Comparison of ENCODE assay signal across 13 cellular contexts in genomic region chr22:23236440-23237139, GRCh38. TPM values are rescaled to one million over a fixed set of nuclear protein-coding genes. Genes with fewer than 3 reads are reported as not detected.
DNase-seq lines count a peak whose midpoint lies in the region; ATAC-seq and TF ChIP-seq lines count a peak whose summit lies in the region.
"Had no signal": no experiment of that assay in that cellular context is flagged by ENCODE, and none has a peak within 500 bp of the region (broad histone marks: within the 10 kb centered on the region; RNA-seq: fewer than 3 reads in every experiment).

No MANE protein-coding gene starts in this region.

- H3K4me3 Mint-ChIP-seq in activated T-cell treated with anti-CD3 and anti-CD28 coated beads, Interleukin-2, amount 50 U/mL, for 24 hours = no peak overlapping the region
- H3K4me3 Mint-ChIP-seq in activated T-cell treated with anti-CD3 and anti-CD28 coated beads, Interleukin-2, amount 50 U/mL, for 72 hours = no peak overlapping the region

- in situ Hi-C loops in mammary epithelial cell (cut with MboI; ENCODE audit: low sequenced_read_pairs in 2 of 2) = loop anchor here in 1 of 2 donors (10.0 kb wide), 1 partner anchor 52 kb away; the partner anchor contains the start of gene BCR

- H3K27ac Mint-ChIP-seq in activated T-cell treated with anti-CD3 and anti-CD28 coated beads, Interleukin-2, amount 50 U/mL, for 24 hours = peak overlapping the region; percentile 89
- H3K27ac Mint-ChIP-seq in activated T-cell treated with anti-CD3 and anti-CD28 coated beads, Interleukin-2, amount 50 U/mL, for 72 hours = no peak overlapping the region

- 89% methylated on average over 11 of the region's 14 CpGs for WGBS in mammary epithelial cell (ENCODE audit: low coverage, missing lambda C conversion rate)

- peak overlapping the region in 4 of 5 donors; percentile 2 to 44 (median 18) for H3K9ac ChIP-seq in subcutaneous abdominal adipose tissue (ENCODE audit: low read length in 5 of 5)
- no peak overlapping the region for H3K9ac ChIP-seq in mammary epithelial cell (ENCODE audit: insufficient read depth, low read length)

- H3K9me3 ChIP-seq in subcutaneous abdominal adipose tissue (ENCODE audit: control insufficient read depth in 5 of 5, low read length in 5 of 5) (peaks cover 0 to 3% (median 0%) of the 10 kb centered on the region in 5 donors), mammary epithelial cell (replicated peaks; ENCODE audit: insufficient read depth, low read length) (no peaks in the 10 kb centered on the region)

- TF ChIP-seq CTCF in mammary epithelial cell (conservative IDR thresholded peaks at IDR 0.05 in 1 of 2, IDR thresholded peaks at IDR 0.05 in 1 of 2; ENCODE audit: extremely low read depth in 1 of 2, insufficient read depth in 1 of 2, low read depth in 1 of 2, low read length in 2 of 2) = no peak

- no peak for ATAC-seq in activated T-cell treated with anti-CD3 and anti-CD28 coated beads, Interleukin-2, amount 50 U/mL, for 72 hours (replicated peaks in 1 of 2)
- ATAC-seq in left cardiac atrium (peak; percentile 3 to 14), HG02938 (IDR thresholded peaks at IDR 0.05; ENCODE audit: unreplicated experiment) (no peak)

- peaks cover 89% of the 10 kb centered on the region for H3K4me1 Mint-ChIP-seq in activated T-cell treated with anti-CD3 and anti-CD28 coated beads, Interleukin-2, amount 50 U/mL, for 24 hours (ENCODE audit: low read depth)
- peaks cover 79% of the 10 kb centered on the region for H3K4me1 Mint-ChIP-seq in activated T-cell treated with anti-CD3 and anti-CD28 coated beads, Interleukin-2, amount 50 U/mL, for 72 hours (ENCODE audit: low read depth)

- CTCF ChIA-PET in mammary epithelial cell (lab: Charles Lee; ENCODE audit: low non-redundant PET) = no interaction called here

- no peaks in the 10 kb centered on the region for H3K9me3 Mint-ChIP-seq in activated T-cell treated with anti-CD3 and anti-CD28 coated beads, Interleukin-2, amount 50 U/mL, for 24 hours
- H3K9me3 Mint-ChIP-seq in activated T-cell treated with anti-CD3 and anti-CD28 coated beads, Interleukin-2, amount 50 U/mL, for 72 hours = no peaks in the 10 kb centered on the region

- no peak for DNase-seq in activated T-cell treated with anti-CD3 and anti-CD28 coated beads, Interleukin-2, amount 50 U/mL, for 24 hours
- DNase-seq in activated T-cell treated with anti-CD3 and anti-CD28 coated beads, Interleukin-2, amount 50 U/mL, for 72 hours = no peak
- DNase-seq in left cardiac atrium (no peak), epidermal melanocyte (ENCODE audit: insufficient read length, low spot score) (no peak), mammary epithelial cell (no peak)
- DNase-seq: activated CD4-positive, alpha-beta T cell treated with anti-CD3 and anti-CD28 coated beads, Interleukin-2, amount 50 U/mL, for 4 hours; activated effector memory CD4-positive, alpha-beta T cell treated with anti-CD3 and anti-CD28 coated beads, Interleukin-2, amount 50 U/mL, for 16 hours; DND-41; KBM-7; NCI-H1436 treated with DMSO at 0.1 percent for 48 hours had no signal

- dilution Hi-C loops in mammary epithelial cell (cut with HindIII; ENCODE audit: low sequenced_read_pairs) = no loop called here

- intact Hi-C loops in left cardiac atrium (cut with DNase I) = loop anchor here (1.0 to 10.0 kb wide), 2 partner anchors 31 to 62 kb away; no protein-coding TSS in a partner anchor
- intact Hi-C loops in mammary epithelial cell (cut with micrococcal nuclease) = no loop called here

- peaks cover 94% of the 10 kb centered on the region for H3K79me2 ChIP-seq in mammary epithelial cell (ENCODE audit: insufficient read depth, low read length)

- H3K27ac ChIP-seq in angular gyrus (ENCODE audit: low read depth, low read length) (peak overlapping the region; percentile 19), subcutaneous abdominal adipose tissue (ENCODE audit: low read depth, low read length) (peak overlapping the region; percentile 42), mammary epithelial cell (ENCODE audit: insufficient read depth, low read depth, low read length) (no peak overlapping the region)

- H3K4me2 ChIP-seq in mammary epithelial cell (ENCODE audit: insufficient read depth, low read depth, low read length) = no peak overlapping the region

- H4K20me1 ChIP-seq in mammary epithelial cell (ENCODE audit: insufficient read depth, low read length) = no peaks in the 10 kb centered on the region

- H3K27me3 Mint-ChIP-seq in activated T-cell treated with anti-CD3 and anti-CD28 coated beads, Interleukin-2, amount 50 U/mL, for 24 hours = no peaks in the 10 kb centered on the region
- H3K27me3 Mint-ChIP-seq in activated T-cell treated with anti-CD3 and anti-CD28 coated beads, Interleukin-2, amount 50 U/mL, for 72 hours (ENCODE audit: low read depth) = no peaks in the 10 kb centered on the region

- H3K36me3 ChIP-seq in subcutaneous abdominal adipose tissue (ENCODE audit: control insufficient read depth in 5 of 5, insufficient read depth in 5 of 5, low read length in 5 of 5) (no peaks in the 10 kb centered on the region), mammary epithelial cell (ENCODE audit: insufficient read depth, low read length) (no peaks in the 10 kb centered on the region)

- H2AFZ ChIP-seq in mammary epithelial cell (ENCODE audit: low read depth, low read length) = no peak overlapping the region

- no TSS peak for BruUV-seq in mammary epithelial cell (replicated peaks; lab: Mats Ljungman, UMichigan)

- H3K36me3 Mint-ChIP-seq in activated T-cell treated with anti-CD3 and anti-CD28 coated beads, Interleukin-2, amount 50 U/mL, for 24 hours (ENCODE audit: low read depth) = peaks cover 32% of the 10 kb centered on the region
- H3K36me3 Mint-ChIP-seq in activated T-cell treated with anti-CD3 and anti-CD28 coated beads, Interleukin-2, amount 50 U/mL, for 72 hours (ENCODE audit: insufficient read depth in 2 of 2) = peaks cover 4 to 8% of the 10 kb centered on the region in 2 donors

- H3K27me3 ChIP-seq in subcutaneous abdominal adipose tissue (ENCODE audit: control insufficient read depth in 5 of 5, insufficient read depth in 4 of 5, low read length in 5 of 5) = no peaks in the 10 kb centered on the region
- no peaks in the 10 kb centered on the region for H3K27me3 ChIP-seq in mammary epithelial cell (ENCODE audit: insufficient read depth, low read length)

- H3K4me3 ChIP-seq in subcutaneous abdominal adipose tissue (ENCODE audit: low read depth in 1 of 5, low read length in 5 of 5) (no peak overlapping the region), mammary epithelial cell (replicated peaks in 1 of 3; ENCODE audit: insufficient read depth in 1 of 3, low read depth in 2 of 3, low read length in 3 of 3) (no peak overlapping the region)

- peaks cover 11 to 64% (median 41%) of the 10 kb centered on the region in 5 donors for H3K4me1 ChIP-seq in subcutaneous abdominal adipose tissue (ENCODE audit: control insufficient read depth in 5 of 5, insufficient read depth in 5 of 5, low read length in 5 of 5)
- peaks cover 3% of the 10 kb centered on the region for H3K4me1 ChIP-seq in mammary epithelial cell (ENCODE audit: insufficient read depth, low read length)

RNA-seq across cellular contexts. Expression of gene BCR, which starts 56.3 kb away (rescaled TPM):
- total RNA-seq in activated T-cell treated with anti-CD3 and anti-CD28 coated beads, Interleukin-2, amount 50 U/mL, for 72 hours = 10 to 100 TPM; 40.3 to 50.0 TPM
- total RNA-seq in left cardiac atrium (10 to 100 TPM; 28.0 to 47.1 TPM), mammary epithelial cell (10 to 100 TPM; 67.7 to 69.7 TPM)
- polyA plus RNA-seq in mammary epithelial cell = 59.1 TPM
- polyA minus RNA-seq in mammary epithelial cell = 235 TPM

Comparison
In these comparisons a context has a peak if more than half of its experiments do, and no peak if none do; other contexts are left out.
1. ATAC-seq: peak in left cardiac atrium (2 of 2); none in activated T-cell treated with anti-CD3 and anti-CD28 coated beads, Interleukin-2, amount 50 U/mL, for 72 hours (0 of 2) and HG02938 (single experiment).